In the genomic region with DNA sequence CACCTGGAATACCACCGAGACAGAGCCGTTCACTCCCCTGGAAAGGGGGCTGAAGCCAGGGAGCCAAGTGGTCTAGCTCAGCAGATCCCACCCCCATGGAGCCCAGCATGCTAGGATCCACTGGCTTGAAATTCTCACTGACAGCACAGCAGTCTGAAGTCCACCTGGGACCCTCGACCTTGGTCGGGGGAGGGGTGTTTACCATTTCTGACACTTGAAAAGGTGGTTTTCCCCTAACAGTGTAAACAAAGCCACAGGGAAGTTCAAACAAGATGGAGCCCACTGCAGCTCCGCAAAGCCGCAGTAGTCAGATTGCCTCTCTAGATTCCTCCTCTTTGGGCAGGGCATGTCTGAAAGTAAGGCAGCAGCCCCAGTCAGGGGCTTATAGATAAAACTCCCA, we compare ENCODE assay signal across 1 cellular context.
TF ChIP-seq lines count a peak whose summit lies in the region.

No MANE protein-coding gene starts in this region.

TF ChIP-seq in HepG2, 621 proteins besides CTCF, POLR2A, EP300 and RAD21 (continued from another document and continues in another):
- TF ChIP-seq, protein P1, sequence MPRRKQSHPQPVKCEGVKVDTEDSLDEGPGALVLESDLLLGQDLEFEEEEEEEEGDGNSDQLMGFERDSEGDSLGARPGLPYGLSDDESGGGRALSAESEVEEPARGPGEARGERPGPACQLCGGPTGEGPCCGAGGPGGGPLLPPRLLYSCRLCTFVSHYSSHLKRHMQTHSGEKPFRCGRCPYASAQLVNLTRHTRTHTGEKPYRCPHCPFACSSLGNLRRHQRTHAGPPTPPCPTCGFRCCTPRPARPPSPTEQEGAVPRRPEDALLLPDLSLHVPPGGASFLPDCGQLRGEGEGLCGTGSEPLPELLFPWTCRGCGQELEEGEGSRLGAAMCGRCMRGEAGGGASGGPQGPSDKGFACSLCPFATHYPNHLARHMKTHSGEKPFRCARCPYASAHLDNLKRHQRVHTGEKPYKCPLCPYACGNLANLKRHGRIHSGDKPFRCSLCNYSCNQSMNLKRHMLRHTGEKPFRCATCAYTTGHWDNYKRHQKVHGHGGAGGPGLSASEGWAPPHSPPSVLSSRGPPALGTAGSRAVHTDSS (CRISPR knock-in tag; conservative IDR thresholded peaks at IDR 0.05) = no peak
- TF ChIP-seq GZF1 (CRISPR knock-in tag; IDR thresholded peaks at IDR 0.05) (no peak), RELA (CRISPR knock-in tag; IDR thresholded peaks at IDR 0.05) (peak; percentile 67; the same call in 1 of the 2 replicates), NR2F1 (CRISPR knock-in tag; IDR thresholded peaks at IDR 0.05) (peak in 1 of 2 experiments; percentile 47; a peak in 1 of 4 replicates), U2AF2 (IDR thresholded peaks at IDR 0.05; ENCODE audit: low read depth, low read length) (no peak), FOXA1 (IDR thresholded peaks at IDR 0.05) (no peak), FOXA1 (CRISPR knock-in tag; IDR thresholded peaks at IDR 0.05) (peak; percentile 84), WIZ (CRISPR knock-in tag; IDR thresholded peaks at IDR 0.05) (no peak), RCOR2 (CRISPR knock-in tag; IDR thresholded peaks at IDR 0.05) (peak; percentile 70), RARA (CRISPR knock-in tag; IDR thresholded peaks at IDR 0.05) (peak; percentile 71), FOXA3 (CRISPR knock-in tag; IDR thresholded peaks at IDR 0.05) (peak; percentile 94), ZBTB7B (CRISPR knock-in tag; IDR thresholded peaks at IDR 0.05) (peak; percentile 98), SALL1 (CRISPR knock-in tag; IDR thresholded peaks at IDR 0.05) (peak; percentile 94), TARDBP (CRISPR knock-in tag; IDR thresholded peaks at IDR 0.05) (peak; percentile 62; the same call in 1 of the 2 replicates), BCL6 (CRISPR knock-in tag; IDR thresholded peaks at IDR 0.05) (peak; percentile 51), ERF (CRISPR knock-in tag; IDR thresholded peaks at IDR 0.05) (peak; percentile 31; the same call in 1 of the 2 replicates), MEIS1 (CRISPR knock-in tag; IDR thresholded peaks at IDR 0.05; ENCODE audit: borderline replicate concordance) (0 out of 2 replicates have a peak, but pooled peaks have one; percentile 54), MIER3 (CRISPR knock-in tag; IDR thresholded peaks at IDR 0.05; ENCODE audit: borderline replicate concordance) (peak; percentile 59; the same call in 1 of the 2 replicates), YEATS4 (CRISPR knock-in tag; IDR thresholded peaks at IDR 0.05; ENCODE audit: borderline replicate concordance) (peak; percentile 59), ELF4 (CRISPR knock-in tag; IDR thresholded peaks at IDR 0.05; ENCODE audit: borderline replicate concordance) (0 out of 2 replicates have a peak, but pooled peaks have one; percentile 60), KDM4B (CRISPR knock-in tag; IDR thresholded peaks at IDR 0.05) (0 out of 2 replicates have a peak, but pooled peaks have one; percentile 29), MED1 (CRISPR knock-in tag; IDR thresholded peaks at IDR 0.05) (peak; percentile 82), ELF1 (CRISPR knock-in tag; IDR thresholded peaks at IDR 0.05) (peak; percentile 49; the same call in 1 of the 2 replicates), HDAC1 (CRISPR knock-in tag; IDR thresholded peaks at IDR 0.05) (peak; percentile 61; the same call in 1 of the 2 replicates), RBAK (CRISPR knock-in tag; IDR thresholded peaks at IDR 0.05) (peak; percentile 34; the same call in 1 of the 2 replicates), SOX6 (IDR thresholded peaks at IDR 0.05) (no peak), SOX6 (CRISPR knock-in tag; IDR thresholded peaks at IDR 0.05) (peak; percentile 79), FOXP1 (IDR thresholded peaks at IDR 0.05) (no peak), FOXP1 (CRISPR knock-in tag; IDR thresholded peaks at IDR 0.05) (peak; percentile 92), NR2F2 (IDR thresholded peaks at IDR 0.05; ENCODE audit: borderline replicate concordance, low read depth) (peak; percentile 56; the same call in 1 of the 2 replicates), ZFY (CRISPR knock-in tag; IDR thresholded peaks at IDR 0.05) (no peak), EED (CRISPR knock-in tag; IDR thresholded peaks at IDR 0.05) (0 out of 2 replicates have a peak, but pooled peaks have one; percentile 61), PHF8 (CRISPR knock-in tag; IDR thresholded peaks at IDR 0.05) (no peak), CEBPG (CRISPR knock-in tag; IDR thresholded peaks at IDR 0.05) (no peak), ZNF747 (CRISPR knock-in tag; IDR thresholded peaks at IDR 0.05; ENCODE audit: borderline replicate concordance) (0 out of 2 replicates have a peak, but pooled peaks have one; percentile 25), POGZ (CRISPR knock-in tag; IDR thresholded peaks at IDR 0.05) (peak; percentile 94), HOXA5 (CRISPR knock-in tag; IDR thresholded peaks at IDR 0.05) (0 out of 2 replicates have a peak, but pooled peaks have one; percentile 18), TRIM24 (CRISPR knock-in tag; IDR thresholded peaks at IDR 0.05) (0 out of 2 replicates have a peak, but pooled peaks have one; percentile 54), GATAD2A (CRISPR knock-in tag; IDR thresholded peaks at IDR 0.05) (peak; percentile 82), KAT8 (CRISPR knock-in tag; IDR thresholded peaks at IDR 0.05) (peak; percentile 52; the same call in 1 of the 2 replicates)
- TF ChIP-seq, protein P2, sequence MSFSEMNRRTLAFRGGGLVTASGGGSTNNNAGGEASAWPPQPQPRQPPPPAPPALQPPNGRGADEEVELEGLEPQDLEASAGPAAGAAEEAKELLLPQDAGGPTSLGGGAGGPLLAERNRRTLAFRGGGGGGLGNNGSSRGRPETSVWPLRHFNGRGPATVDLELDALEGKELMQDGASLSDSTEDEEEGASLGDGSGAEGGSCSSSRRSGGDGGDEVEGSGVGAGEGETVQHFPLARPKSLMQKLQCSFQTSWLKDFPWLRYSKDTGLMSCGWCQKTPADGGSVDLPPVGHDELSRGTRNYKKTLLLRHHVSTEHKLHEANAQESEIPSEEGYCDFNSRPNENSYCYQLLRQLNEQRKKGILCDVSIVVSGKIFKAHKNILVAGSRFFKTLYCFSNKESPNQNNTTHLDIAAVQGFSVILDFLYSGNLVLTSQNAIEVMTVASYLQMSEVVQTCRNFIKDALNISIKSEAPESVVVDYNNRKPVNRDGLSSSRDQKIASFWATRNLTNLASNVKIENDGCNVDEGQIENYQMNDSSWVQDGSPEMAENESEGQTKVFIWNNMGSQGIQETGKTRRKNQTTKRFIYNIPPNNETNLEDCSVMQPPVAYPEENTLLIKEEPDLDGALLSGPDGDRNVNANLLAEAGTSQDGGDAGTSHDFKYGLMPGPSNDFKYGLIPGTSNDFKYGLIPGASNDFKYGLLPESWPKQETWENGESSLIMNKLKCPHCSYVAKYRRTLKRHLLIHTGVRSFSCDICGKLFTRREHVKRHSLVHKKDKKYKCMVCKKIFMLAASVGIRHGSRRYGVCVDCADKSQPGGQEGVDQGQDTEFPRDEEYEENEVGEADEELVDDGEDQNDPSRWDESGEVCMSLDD (CRISPR knock-in tag; IDR thresholded peaks at IDR 0.05; ENCODE audit: borderline replicate concordance) = no peak
- TF ChIP-seq, protein P3, sequence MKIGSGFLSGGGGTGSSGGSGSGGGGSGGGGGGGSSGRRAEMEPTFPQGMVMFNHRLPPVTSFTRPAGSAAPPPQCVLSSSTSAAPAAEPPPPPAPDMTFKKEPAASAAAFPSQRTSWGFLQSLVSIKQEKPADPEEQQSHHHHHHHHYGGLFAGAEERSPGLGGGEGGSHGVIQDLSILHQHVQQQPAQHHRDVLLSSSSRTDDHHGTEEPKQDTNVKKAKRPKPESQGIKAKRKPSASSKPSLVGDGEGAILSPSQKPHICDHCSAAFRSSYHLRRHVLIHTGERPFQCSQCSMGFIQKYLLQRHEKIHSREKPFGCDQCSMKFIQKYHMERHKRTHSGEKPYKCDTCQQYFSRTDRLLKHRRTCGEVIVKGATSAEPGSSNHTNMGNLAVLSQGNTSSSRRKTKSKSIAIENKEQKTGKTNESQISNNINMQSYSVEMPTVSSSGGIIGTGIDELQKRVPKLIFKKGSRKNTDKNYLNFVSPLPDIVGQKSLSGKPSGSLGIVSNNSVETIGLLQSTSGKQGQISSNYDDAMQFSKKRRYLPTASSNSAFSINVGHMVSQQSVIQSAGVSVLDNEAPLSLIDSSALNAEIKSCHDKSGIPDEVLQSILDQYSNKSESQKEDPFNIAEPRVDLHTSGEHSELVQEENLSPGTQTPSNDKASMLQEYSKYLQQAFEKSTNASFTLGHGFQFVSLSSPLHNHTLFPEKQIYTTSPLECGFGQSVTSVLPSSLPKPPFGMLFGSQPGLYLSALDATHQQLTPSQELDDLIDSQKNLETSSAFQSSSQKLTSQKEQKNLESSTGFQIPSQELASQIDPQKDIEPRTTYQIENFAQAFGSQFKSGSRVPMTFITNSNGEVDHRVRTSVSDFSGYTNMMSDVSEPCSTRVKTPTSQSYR (CRISPR knock-in tag; IDR thresholded peaks at IDR 0.05; ENCODE audit: borderline replicate concordance) = peak; percentile 96
- TF ChIP-seq, protein P4, sequence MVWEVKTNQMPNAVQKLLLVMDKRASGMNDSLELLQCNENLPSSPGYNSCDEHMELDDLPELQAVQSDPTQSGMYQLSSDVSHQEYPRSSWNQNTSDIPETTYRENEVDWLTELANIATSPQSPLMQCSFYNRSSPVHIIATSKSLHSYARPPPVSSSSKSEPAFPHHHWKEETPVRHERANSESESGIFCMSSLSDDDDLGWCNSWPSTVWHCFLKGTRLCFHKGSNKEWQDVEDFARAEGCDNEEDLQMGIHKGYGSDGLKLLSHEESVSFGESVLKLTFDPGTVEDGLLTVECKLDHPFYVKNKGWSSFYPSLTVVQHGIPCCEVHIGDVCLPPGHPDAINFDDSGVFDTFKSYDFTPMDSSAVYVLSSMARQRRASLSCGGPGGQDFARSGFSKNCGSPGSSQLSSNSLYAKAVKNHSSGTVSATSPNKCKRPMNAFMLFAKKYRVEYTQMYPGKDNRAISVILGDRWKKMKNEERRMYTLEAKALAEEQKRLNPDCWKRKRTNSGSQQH (CRISPR knock-in tag; IDR thresholded peaks at IDR 0.05; ENCODE audit: low read depth) = no peak
- TF ChIP-seq, protein P5, sequence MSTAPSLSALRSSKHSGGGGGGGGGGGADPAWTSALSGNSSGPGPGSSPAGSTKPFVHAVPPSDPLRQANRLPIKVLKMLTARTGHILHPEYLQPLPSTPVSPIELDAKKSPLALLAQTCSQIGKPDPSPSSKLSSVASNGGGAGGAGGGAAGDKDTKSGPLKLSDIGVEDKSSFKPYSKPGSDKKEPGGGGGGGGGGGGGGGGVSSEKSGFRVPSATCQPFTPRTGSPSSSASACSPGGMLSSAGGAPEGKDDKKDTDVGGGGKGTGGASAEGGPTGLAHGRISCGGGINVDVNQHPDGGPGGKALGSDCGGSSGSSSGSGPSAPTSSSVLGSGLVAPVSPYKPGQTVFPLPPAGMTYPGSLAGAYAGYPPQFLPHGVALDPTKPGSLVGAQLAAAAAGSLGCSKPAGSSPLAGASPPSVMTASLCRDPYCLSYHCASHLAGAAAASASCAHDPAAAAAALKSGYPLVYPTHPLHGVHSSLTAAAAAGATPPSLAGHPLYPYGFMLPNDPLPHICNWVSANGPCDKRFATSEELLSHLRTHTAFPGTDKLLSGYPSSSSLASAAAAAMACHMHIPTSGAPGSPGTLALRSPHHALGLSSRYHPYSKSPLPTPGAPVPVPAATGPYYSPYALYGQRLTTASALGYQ (CRISPR knock-in tag; IDR thresholded peaks at IDR 0.05) = peak; percentile 60; the same call in 1 of the 2 replicates
- TF ChIP-seq, protein P6, sequence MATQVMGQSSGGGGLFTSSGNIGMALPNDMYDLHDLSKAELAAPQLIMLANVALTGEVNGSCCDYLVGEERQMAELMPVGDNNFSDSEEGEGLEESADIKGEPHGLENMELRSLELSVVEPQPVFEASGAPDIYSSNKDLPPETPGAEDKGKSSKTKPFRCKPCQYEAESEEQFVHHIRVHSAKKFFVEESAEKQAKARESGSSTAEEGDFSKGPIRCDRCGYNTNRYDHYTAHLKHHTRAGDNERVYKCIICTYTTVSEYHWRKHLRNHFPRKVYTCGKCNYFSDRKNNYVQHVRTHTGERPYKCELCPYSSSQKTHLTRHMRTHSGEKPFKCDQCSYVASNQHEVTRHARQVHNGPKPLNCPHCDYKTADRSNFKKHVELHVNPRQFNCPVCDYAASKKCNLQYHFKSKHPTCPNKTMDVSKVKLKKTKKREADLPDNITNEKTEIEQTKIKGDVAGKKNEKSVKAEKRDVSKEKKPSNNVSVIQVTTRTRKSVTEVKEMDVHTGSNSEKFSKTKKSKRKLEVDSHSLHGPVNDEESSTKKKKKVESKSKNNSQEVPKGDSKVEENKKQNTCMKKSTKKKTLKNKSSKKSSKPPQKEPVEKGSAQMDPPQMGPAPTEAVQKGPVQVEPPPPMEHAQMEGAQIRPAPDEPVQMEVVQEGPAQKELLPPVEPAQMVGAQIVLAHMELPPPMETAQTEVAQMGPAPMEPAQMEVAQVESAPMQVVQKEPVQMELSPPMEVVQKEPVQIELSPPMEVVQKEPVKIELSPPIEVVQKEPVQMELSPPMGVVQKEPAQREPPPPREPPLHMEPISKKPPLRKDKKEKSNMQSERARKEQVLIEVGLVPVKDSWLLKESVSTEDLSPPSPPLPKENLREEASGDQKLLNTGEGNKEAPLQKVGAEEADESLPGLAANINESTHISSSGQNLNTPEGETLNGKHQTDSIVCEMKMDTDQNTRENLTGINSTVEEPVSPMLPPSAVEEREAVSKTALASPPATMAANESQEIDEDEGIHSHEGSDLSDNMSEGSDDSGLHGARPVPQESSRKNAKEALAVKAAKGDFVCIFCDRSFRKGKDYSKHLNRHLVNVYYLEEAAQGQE (IDR thresholded peaks at IDR 0.05; ENCODE audit: borderline replicate concordance in 1 of 2, low read depth in 1 of 2, low read length in 2 of 2) = no peak
- TF ChIP-seq, protein P7, sequence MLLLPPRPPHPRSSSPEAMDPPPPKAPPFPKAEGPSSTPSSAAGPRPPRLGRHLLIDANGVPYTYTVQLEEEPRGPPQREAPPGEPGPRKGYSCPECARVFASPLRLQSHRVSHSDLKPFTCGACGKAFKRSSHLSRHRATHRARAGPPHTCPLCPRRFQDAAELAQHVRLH (CRISPR knock-in tag; IDR thresholded peaks at IDR 0.05; ENCODE audit: borderline replicate concordance, low read depth) = 0 out of 2 replicates have a peak, but pooled peaks have one; percentile 21
